1 cellular context compared by ENCODE assay signal in genomic region chr7:138865843-138866242, GRCh38.
TF ChIP-seq lines count a peak whose summit lies in the region.

No MANE protein-coding gene starts in this region.

TF ChIP-seq in HCT116, 20 proteins besides CTCF, POLR2A, EP300 and RAD21 (continued from another document):
- TF ChIP-seq REST (IDR thresholded peaks at IDR 0.05; ENCODE audit: low read depth) = no peak
